Comparison of ENCODE assay signal across 27 cellular contexts in the genomic region with DNA sequence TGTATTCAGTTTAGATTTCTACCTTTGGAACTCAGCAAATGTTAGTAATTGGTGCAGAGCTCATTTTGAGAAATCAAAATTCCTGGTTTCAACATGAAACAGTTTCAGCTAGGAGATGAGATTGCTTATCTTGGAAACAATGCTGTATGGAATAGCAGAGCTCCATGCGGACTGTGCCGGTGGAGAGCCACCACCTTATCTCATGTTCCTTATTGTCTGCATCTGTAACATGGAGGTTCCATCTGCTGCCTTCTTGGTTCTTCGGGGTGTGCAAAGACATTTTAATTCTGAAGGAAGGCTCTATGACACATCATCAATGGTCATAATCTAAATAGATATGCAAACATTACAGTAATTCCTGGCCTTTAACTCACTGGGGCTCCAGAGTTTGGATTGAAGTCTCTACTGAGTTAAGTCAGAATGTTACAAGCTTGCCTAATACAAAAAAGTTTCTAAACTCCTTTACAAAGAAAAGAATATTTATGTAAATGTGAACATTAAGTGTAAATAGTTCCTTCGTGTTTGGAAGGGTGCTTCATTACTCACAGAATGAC.
"Had no signal": no experiment of that assay in that cellular context is flagged by ENCODE, and none has a peak within 500 bp of the region (broad histone marks: within the 10 kb centered on the region; RNA-seq: fewer than 3 reads in every experiment).

No MANE protein-coding gene starts in this region.

- DNase-seq: activated CD4-positive, alpha-beta T cell treated with anti-CD3 and anti-CD28 coated beads for 36 hours; activated CD4-positive, alpha-beta T cell treated with anti-CD3 and anti-CD28 coated beads, Interleukin-2, amount 10 ng/mL, durations not matched to agents 7 days and 5 days; activated CD4-positive, alpha-beta T cell treated with anti-CD3 and anti-CD28 coated beads, Interleukin-2, amount 50 U/mL, for 48 hours; activated CD8-positive, alpha-beta memory T cell treated with anti-CD3 and anti-CD28 coated beads, Interleukin-2, amount 50 U/mL, for 48 hours; activated CD8-positive, alpha-beta T cell treated with anti-CD3 and anti-CD28 coated beads, Interleukin-2, amount 10 ng/mL, durations not matched to agents 7 days and 5 days; activated effector memory CD4-positive, alpha-beta T cell treated with Interleukin-2 at 50 U/mL for 16 hours; activated naive CD4-positive, alpha-beta T cell treated with anti-CD3 and anti-CD28 coated beads, Interleukin-2, amount 10 ng/mL, durations not matched to agents 7 days and 5 days; activated naive CD8-positive, alpha-beta T cell treated with anti-CD3 and anti-CD28 coated beads, Interleukin-2, amount 50 U/mL, for 24 hours; activated T-cell treated with anti-CD3 and anti-CD28 coated beads, Interleukin-2, amount 50 U/mL, for 48 hours; amniotic stem cell; aorta; brain microvascular endothelial cell; colonic mucosa; MG63; NCI-H1092; NCI-H1436 treated with DMSO at 0.1 percent for 48 hours; NCI-H1694 treated with DMSO at 0.1 percent for 48 hours; NCI-H2029; NCI-H345; NCI-H524 treated with DMSO at 0.1 percent for 48 hours; Peyer's patch; RPMI8226; SHP77 treated with DMSO at 0.1 percent for 48 hours; SK-N-SH had no signal

- H3K27me3 ChIP-seq: brain microvascular endothelial cell, cardiac muscle cell, colonic mucosa, MG63, Peyer's patch had no signal

- H3K27ac ChIP-seq: brain microvascular endothelial cell, cardiac muscle cell, colonic mucosa, Peyer's patch, SJSA1 had no signal

- ATAC-seq: activated CD4-positive, alpha-beta T cell treated with anti-CD3 and anti-CD28 coated beads for 36 hours; activated CD8-positive, alpha-beta T cell treated with anti-CD3 and anti-CD28 coated beads, Interleukin-2, amount 10 ng/mL, durations not matched to agents 7 days and 5 days; activated naive CD8-positive, alpha-beta T cell treated with anti-CD3 and anti-CD28 coated beads, Interleukin-2, amount 50 U/mL, for 24 hours had no signal

- H3K4me3 ChIP-seq: cardiac muscle cell, colonic mucosa, MG63, Peyer's patch, SJSA1 had no signal

- H3K36me3 ChIP-seq: brain microvascular endothelial cell, cardiac muscle cell, colonic mucosa, MG63, SJSA1 had no signal

- FAIRE-seq: TTC549 had no signal

- H3K9me3 ChIP-seq: colonic mucosa, MG63, Peyer's patch, SJSA1, SK-N-SH had no signal

- H3K9ac ChIP-seq: SK-N-SH had no signal

- H3K4me1 ChIP-seq: colonic mucosa, Peyer's patch, SJSA1 had no signal

- H3K4me2 ChIP-seq: SK-N-SH had no signal
